1 cellular context compared by ENCODE assay signal in genomic region chr12:26954027-26954426, GRCh38.
A peak's percentile ranks its signal among the peaks of the same experiment; 100 is the strongest.
TF ChIP-seq lines count a peak whose summit lies in the region.

No MANE protein-coding gene starts in this region.

TF ChIP-seq in K562, 482 proteins besides CTCF, POLR2A, EP300 and RAD21:
- TF ChIP-seq CEBPG (CRISPR knock-in tag; IDR thresholded peaks at IDR 0.05), result no peak
- TF ChIP-seq CEBPG (tag; conservative IDR thresholded peaks at IDR 0.05 in 1 of 2, IDR thresholded peaks at IDR 0.05 in 1 of 2), result peak in 1 of 2 experiments; percentile 78; a peak in 2 of 4 replicates
- TF ChIP-seq KDM1A (IDR thresholded peaks at IDR 0.05), result peak; percentile 84 to 88
- TF ChIP-seq ZNF699 (CRISPR knock-in tag; IDR thresholded peaks at IDR 0.05; ENCODE audit: insufficient replicate concordance), result no peak
- peak; percentile 43; the same call in 1 of the 2 replicates for TF ChIP-seq NFE2 (IDR thresholded peaks at IDR 0.05; ENCODE audit: low read depth)
- TF ChIP-seq RCOR1 (IDR thresholded peaks at IDR 0.05; ENCODE audit: borderline replicate concordance in 1 of 2, low read depth in 2 of 2, low read length in 2 of 2), result peak in 1 of 2 experiments; percentile 78; a peak in 2 of 4 replicates
- 0 out of 4 replicates have a peak, but pooled peaks of 1 of the 2 experiments have one; percentile 9 for TF ChIP-seq HDAC1 (IDR thresholded peaks at IDR 0.05)
- no peak for TF ChIP-seq MAZ (CRISPR knock-in tag; conservative IDR thresholded peaks at IDR 0.05 in 1 of 2, IDR thresholded peaks at IDR 0.05 in 1 of 2)
- TF ChIP-seq GATA2 (CRISPR knock-in tag; IDR thresholded peaks at IDR 0.05), result no peak
- 0 out of 2 replicates have a peak, but pooled peaks have one; percentile 5 for TF ChIP-seq C11orf30 (IDR thresholded peaks at IDR 0.05; ENCODE audit: low read depth)
- no peak for TF ChIP-seq PTTG1 (tag; IDR thresholded peaks at IDR 0.05; ENCODE audit: low read depth)
- no peak for TF ChIP-seq FUS (optimal IDR thresholded peaks at IDR 0.05; ENCODE audit: low read depth, low read length)
- peak; percentile 33 for TF ChIP-seq MEIS2 (IDR thresholded peaks at IDR 0.05; ENCODE audit: partially characterized antibody)
- peak; percentile 81 for TF ChIP-seq CEBPB (tag; IDR thresholded peaks at IDR 0.05)
- TF ChIP-seq PBX2 (CRISPR knock-in tag; IDR thresholded peaks at IDR 0.05; ENCODE audit: low read depth), result no peak
- TF ChIP-seq PBX2 (tag; conservative IDR thresholded peaks at IDR 0.05; ENCODE audit: low read depth), result peak; percentile 52
- TF ChIP-seq RBM17 (IDR thresholded peaks at IDR 0.05; ENCODE audit: borderline replicate concordance, low read depth, low read length), result no peak
